Comparison of ENCODE assay signal across 8 cellular contexts in genomic region chr9:128007566-128008138, GRCh38. TPM values are rescaled to one million over a fixed set of nuclear protein-coding genes. Genes with fewer than 3 reads are reported as not detected.
DNase-seq lines count a peak whose midpoint lies in the region; ATAC-seq and TF ChIP-seq lines count a peak whose summit lies in the region.

No MANE protein-coding gene starts in this region.

- no peaks in the 10 kb centered on the region for H3K36me3 ChIP-seq in SU-DHL-6 (ENCODE audit: low read length)

- H3K4me1 Mint-ChIP-seq in activated naive CD8-positive, alpha-beta T cell (ENCODE audit: low read depth) = peaks cover 79% of the 10 kb centered on the region

- peak overlapping the region; percentile 98 for H3K27ac Mint-ChIP-seq in activated naive CD8-positive, alpha-beta T cell

- DNase-seq in inferior parietal cortex (ENCODE audit: extremely low spot score) (peak; percentile 55), omental fat pad (ENCODE audit: low spot score) (no peak)
- DNase-seq in stimulated activated CD4-positive, alpha-beta T cell treated with anti-CD3 and anti-CD28 coated beads, Interleukin-4, amount 100 ng/mL, for 1 hour = peak; percentile 92

- H3K9ac ChIP-seq in SU-DHL-6 (ENCODE audit: low read length) = peak overlapping the region; percentile 63

- H3K27ac ChIP-seq in SU-DHL-6 (ENCODE audit: low read depth, low read length) = peak overlapping the region; percentile 89

- H3K27me3 Mint-ChIP-seq in activated naive CD8-positive, alpha-beta T cell = no peaks in the 10 kb centered on the region

- TF ChIP-seq CTCF in SU-DHL-6 (IDR thresholded peaks at IDR 0.05; ENCODE audit: insufficient read depth, low read length, poor library complexity, severe bottlenecking) = no peak
- TF ChIP-seq CTCF in omental fat pad (IDR thresholded peaks at IDR 0.05) = no peak

- peak overlapping the region; percentile 68 for H3K4me2 ChIP-seq in SU-DHL-6 (ENCODE audit: low read depth, low read length, poor library complexity, severe bottlenecking)

- H3K4me3 Mint-ChIP-seq in activated naive CD8-positive, alpha-beta T cell = peak overlapping the region; percentile 83

- H3K36me3 Mint-ChIP-seq in activated naive CD8-positive, alpha-beta T cell = peaks cover 3% of the 10 kb centered on the region

- H4K20me1 ChIP-seq in SU-DHL-6 (ENCODE audit: low read depth, low read length) = no peaks in the 10 kb centered on the region

- ATAC-seq in GM18511 (IDR thresholded peaks at IDR 0.05; ENCODE audit: unreplicated experiment) (peak; percentile 65), HG03565 (IDR thresholded peaks at IDR 0.05; ENCODE audit: unreplicated experiment) (peak; percentile 54), HG03039 (IDR thresholded peaks at IDR 0.05; ENCODE audit: unreplicated experiment) (no peak), omental fat pad (ENCODE audit: low FRiP score) (no peak)

- no peaks in the 10 kb centered on the region for H3K9me2 ChIP-seq in SU-DHL-6 (replicated peaks; ENCODE audit: insufficient read depth, low read length)

- peaks cover 11% of the 10 kb centered on the region for H3F3A ChIP-seq in SU-DHL-6 (ENCODE audit: insufficient read depth)

- H3K9me3 ChIP-seq in SU-DHL-6 (ENCODE audit: insufficient read depth, low read length) = no peaks in the 10 kb centered on the region

- H3K27me3 ChIP-seq in SU-DHL-6 (ENCODE audit: low read length) = no peaks in the 10 kb centered on the region

- peak overlapping the region; percentile 0 for H2AFZ ChIP-seq in SU-DHL-6 (ENCODE audit: low read depth, low read length, severe bottlenecking)

- H3K4me3 ChIP-seq in SU-DHL-6 (ENCODE audit: insufficient read depth, low read length, poor library complexity, severe bottlenecking) = peak overlapping the region; percentile 58

- no peaks in the 10 kb centered on the region for H3K79me2 ChIP-seq in SU-DHL-6 (ENCODE audit: insufficient read depth, low read length)

- no peaks in the 10 kb centered on the region for H3K9me3 Mint-ChIP-seq in activated naive CD8-positive, alpha-beta T cell (ENCODE audit: low read depth)

RNA-seq across cellular contexts. Expression of gene EEIG1, which starts 26.9 kb away (rescaled TPM):
- 1 to 10 TPM; 4.8 to 9.0 (median 7.1) TPM for total RNA-seq in omental fat pad

RNA-seq across cellular contexts. Expression of gene NAIF1, which starts 59.5 kb away (rescaled TPM):
- 10 to 100 TPM in 1 of 4 donors, 1 to 10 TPM in 3; 5.3 to 13.1 (median 6.7) TPM for total RNA-seq in omental fat pad

Comparison
In these comparisons a context has a peak if more than half of its experiments do, and no peak if none do; other contexts are left out.
1. ATAC-seq: peak in GM18511 (single experiment) and HG03565 (single experiment); none in HG03039 (single experiment) and omental fat pad (single experiment).